ENCODE assay signal across 2 cellular contexts in the genomic region with DNA sequence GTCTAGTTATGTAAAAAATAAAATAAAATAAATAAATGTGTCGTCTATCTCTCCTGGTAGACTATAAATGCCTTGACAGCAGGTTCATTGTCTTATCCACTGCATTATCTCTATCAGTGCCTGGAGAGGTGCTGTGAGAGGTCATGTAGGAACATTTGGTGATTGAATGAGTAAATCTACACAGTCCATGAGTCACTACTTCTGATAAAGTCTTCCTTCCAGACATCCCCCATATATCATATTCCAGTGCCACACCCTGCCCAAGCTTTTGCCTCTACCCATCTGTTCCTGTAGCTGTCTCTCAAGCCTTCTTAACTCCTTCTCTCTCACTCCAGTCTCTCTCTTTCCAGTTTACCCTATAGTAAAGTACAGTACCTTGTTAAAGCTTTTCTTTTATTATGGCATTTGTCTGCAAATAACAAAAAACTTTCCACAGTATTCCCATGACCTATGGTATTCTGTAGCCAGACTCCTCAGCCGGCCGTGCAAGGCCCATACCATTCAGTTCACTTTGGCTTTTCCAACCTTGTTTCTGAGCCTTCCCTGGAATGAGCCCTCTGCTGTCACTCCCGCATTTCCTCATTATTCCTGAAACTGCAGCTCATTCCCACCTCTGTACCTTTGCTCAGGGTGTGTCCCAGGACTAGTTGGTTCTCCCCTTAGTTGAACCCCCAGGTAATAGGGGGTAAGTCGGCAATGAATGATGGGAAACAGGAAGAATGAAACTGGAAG.
TF ChIP-seq lines count a peak whose summit lies in the region.

No MANE protein-coding gene starts in this region.

TF ChIP-seq in A549, 52 proteins besides CTCF, POLR2A, EP300 and RAD21:
- TF ChIP-seq, protein P1, sequence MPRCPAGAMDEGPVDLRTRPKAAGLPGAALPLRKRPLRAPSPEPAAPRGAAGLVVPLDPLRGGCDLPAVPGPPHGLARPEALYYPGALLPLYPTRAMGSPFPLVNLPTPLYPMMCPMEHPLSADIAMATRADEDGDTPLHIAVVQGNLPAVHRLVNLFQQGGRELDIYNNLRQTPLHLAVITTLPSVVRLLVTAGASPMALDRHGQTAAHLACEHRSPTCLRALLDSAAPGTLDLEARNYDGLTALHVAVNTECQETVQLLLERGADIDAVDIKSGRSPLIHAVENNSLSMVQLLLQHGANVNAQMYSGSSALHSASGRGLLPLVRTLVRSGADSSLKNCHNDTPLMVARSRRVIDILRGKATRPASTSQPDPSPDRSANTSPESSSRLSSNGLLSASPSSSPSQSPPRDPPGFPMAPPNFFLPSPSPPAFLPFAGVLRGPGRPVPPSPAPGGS (IDR thresholded peaks at IDR 0.05): peak; percentile 69; the same call in 1 of the 3 replicates
- TF ChIP-seq, protein P2, sequence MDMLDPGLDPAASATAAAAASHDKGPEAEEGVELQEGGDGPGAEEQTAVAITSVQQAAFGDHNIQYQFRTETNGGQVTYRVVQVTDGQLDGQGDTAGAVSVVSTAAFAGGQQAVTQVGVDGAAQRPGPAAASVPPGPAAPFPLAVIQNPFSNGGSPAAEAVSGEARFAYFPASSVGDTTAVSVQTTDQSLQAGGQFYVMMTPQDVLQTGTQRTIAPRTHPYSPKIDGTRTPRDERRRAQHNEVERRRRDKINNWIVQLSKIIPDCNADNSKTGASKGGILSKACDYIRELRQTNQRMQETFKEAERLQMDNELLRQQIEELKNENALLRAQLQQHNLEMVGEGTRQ (IDR thresholded peaks at IDR 0.05): no peak
- TF ChIP-seq, protein P3, sequence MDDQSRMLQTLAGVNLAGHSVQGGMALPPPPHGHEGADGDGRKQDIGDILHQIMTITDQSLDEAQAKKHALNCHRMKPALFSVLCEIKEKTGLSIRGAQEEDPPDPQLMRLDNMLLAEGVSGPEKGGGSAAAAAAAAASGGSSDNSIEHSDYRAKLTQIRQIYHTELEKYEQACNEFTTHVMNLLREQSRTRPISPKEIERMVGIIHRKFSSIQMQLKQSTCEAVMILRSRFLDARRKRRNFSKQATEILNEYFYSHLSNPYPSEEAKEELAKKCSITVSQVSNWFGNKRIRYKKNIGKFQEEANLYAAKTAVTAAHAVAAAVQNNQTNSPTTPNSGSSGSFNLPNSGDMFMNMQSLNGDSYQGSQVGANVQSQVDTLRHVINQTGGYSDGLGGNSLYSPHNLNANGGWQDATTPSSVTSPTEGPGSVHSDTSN (IDR thresholded peaks at IDR 0.05): peak; percentile 50; the same call in 1 of the 2 replicates
- TF ChIP-seq, protein P4, sequence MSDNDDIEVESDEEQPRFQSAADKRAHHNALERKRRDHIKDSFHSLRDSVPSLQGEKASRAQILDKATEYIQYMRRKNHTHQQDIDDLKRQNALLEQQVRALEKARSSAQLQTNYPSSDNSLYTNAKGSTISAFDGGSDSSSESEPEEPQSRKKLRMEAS (IDR thresholded peaks at IDR 0.05): peak; percentile 79
- TF ChIP-seq TFCP2L1 (CRISPR knock-in tag; IDR thresholded peaks at IDR 0.05): peak; percentile 51; the same call in 1 of the 2 replicates
- no peak for TF ChIP-seq CBX2 (IDR thresholded peaks at IDR 0.05; ENCODE audit: borderline replicate concordance, low read depth)
- TF ChIP-seq JUNB (IDR thresholded peaks at IDR 0.05): peak; percentile 95
- peak; percentile 96 for TF ChIP-seq GATA3 (IDR thresholded peaks at IDR 0.05; ENCODE audit: borderline replicate concordance)
- TF ChIP-seq SMC3 (IDR thresholded peaks at IDR 0.05): 0 out of 3 replicates have a peak, but pooled peaks have one; percentile 16
- TF ChIP-seq HOXA7 (CRISPR knock-in tag; IDR thresholded peaks at IDR 0.05): 0 out of 2 replicates have a peak, but pooled peaks have one; percentile 55
- TF ChIP-seq HOXB5 (CRISPR knock-in tag; IDR thresholded peaks at IDR 0.05): peak; percentile 61
- TF ChIP-seq CBX8 (IDR thresholded peaks at IDR 0.05): no peak
- peak; percentile 94 for TF ChIP-seq FOSL2 (IDR thresholded peaks at IDR 0.05)
- TF ChIP-seq FOSL2 (CRISPR knock-in tag; IDR thresholded peaks at IDR 0.05): peak; percentile 97
- peak; percentile 48 for TF ChIP-seq MAFK (IDR thresholded peaks at IDR 0.05; ENCODE audit: partially characterized antibody)
- TF ChIP-seq JUN (IDR thresholded peaks at IDR 0.05): peak; percentile 83 to 86
- TF ChIP-seq CEBPB (IDR thresholded peaks at IDR 0.05): 0 out of 4 replicates have a peak, but pooled peaks of 1 of the 2 experiments have one; percentile 26
- TF ChIP-seq, protein P5, sequence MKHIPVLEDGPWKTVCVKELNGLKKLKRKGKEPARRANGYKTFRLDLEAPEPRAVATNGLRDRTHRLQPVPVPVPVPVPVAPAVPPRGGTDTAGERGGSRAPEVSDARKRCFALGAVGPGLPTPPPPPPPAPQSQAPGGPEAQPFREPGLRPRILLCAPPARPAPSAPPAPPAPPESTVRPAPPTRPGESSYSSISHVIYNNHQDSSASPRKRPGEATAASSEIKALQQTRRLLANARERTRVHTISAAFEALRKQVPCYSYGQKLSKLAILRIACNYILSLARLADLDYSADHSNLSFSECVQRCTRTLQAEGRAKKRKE (CRISPR knock-in tag; IDR thresholded peaks at IDR 0.05; ENCODE audit: low read depth): peak; percentile 12; the same call in 1 of the 2 replicates
- no peak for TF ChIP-seq TP53 (CRISPR knock-in tag; IDR thresholded peaks at IDR 0.05)

TF ChIP-seq in K562, 482 proteins besides CTCF, POLR2A, EP300 and RAD21 (continues in another document):
- TF ChIP-seq GTF2A2 (tag; IDR thresholded peaks at IDR 0.05) (no peak), SOX6 (IDR thresholded peaks at IDR 0.05) (peak; percentile 39), HDAC6 (IDR thresholded peaks at IDR 0.05; ENCODE audit: low read depth, low read length) (no peak), TAF15 (IDR thresholded peaks at IDR 0.05; ENCODE audit: low read depth, low read length) (no peak), ZNF224 (CRISPR knock-in tag; IDR thresholded peaks at IDR 0.05) (no peak), BRF1 (IDR thresholded peaks at IDR 0.05; ENCODE audit: borderline replicate concordance, extremely low read depth, insufficient read length) (no peak), LEF1 (IDR thresholded peaks at IDR 0.05) (no peak), ZNF217 (CRISPR knock-in tag; IDR thresholded peaks at IDR 0.05) (no peak), BRD4 (IDR thresholded peaks at IDR 0.05) (no peak), ARID1B (IDR thresholded peaks at IDR 0.05) (peak; percentile 82), ZNF324 (CRISPR knock-in tag; IDR thresholded peaks at IDR 0.05) (no peak), HNRNPLL (IDR thresholded peaks at IDR 0.05; ENCODE audit: low read depth, low read length, poor library complexity, severe bottlenecking) (no peak), ZNF589 (CRISPR knock-in tag; IDR thresholded peaks at IDR 0.05; ENCODE audit: low read depth) (no peak), SIN3B (IDR thresholded peaks at IDR 0.05; ENCODE audit: low read depth) (no peak), DPF2 (IDR thresholded peaks at IDR 0.05) (peak; percentile 67), PHF21A (IDR thresholded peaks at IDR 0.05; ENCODE audit: borderline replicate concordance, low read depth) (no peak), NR2C2 (CRISPR knock-in tag; IDR thresholded peaks at IDR 0.05) (no peak), NR2C2 (tag; IDR thresholded peaks at IDR 0.05) (no peak), OTX1 (CRISPR knock-in tag; IDR thresholded peaks at IDR 0.05) (no peak), HIVEP1 (CRISPR knock-in tag; IDR thresholded peaks at IDR 0.05) (no peak), NFRKB (IDR thresholded peaks at IDR 0.05; ENCODE audit: low read depth) (no peak), BCL6 (CRISPR knock-in tag; IDR thresholded peaks at IDR 0.05) (no peak), TCFL5 (CRISPR knock-in tag; conservative IDR thresholded peaks at IDR 0.05) (no peak), NFYB (IDR thresholded peaks at IDR 0.05; ENCODE audit: extremely low read depth, insufficient read length) (no peak), MEIS2 (IDR thresholded peaks at IDR 0.05; ENCODE audit: partially characterized antibody) (peak; percentile 93), SP2 (IDR thresholded peaks at IDR 0.05; ENCODE audit: extremely low read depth, low read depth, low read length, poor library complexity, severe bottlenecking) (no peak), MCM2 (IDR thresholded peaks at IDR 0.05; ENCODE audit: low read depth) (no peak), CREM (IDR thresholded peaks at IDR 0.05; ENCODE audit: low read depth) (no peak), ZNF696 (CRISPR knock-in tag; conservative IDR thresholded peaks at IDR 0.05) (no peak), TEAD4 (IDR thresholded peaks at IDR 0.05; ENCODE audit: low read length) (peak; percentile 63; the same call in 1 of the 2 replicates), TEAD4 (CRISPR knock-in tag; IDR thresholded peaks at IDR 0.05; ENCODE audit: borderline replicate concordance) (no peak), BDP1 (IDR thresholded peaks at IDR 0.05; ENCODE audit: insufficient read depth, insufficient read length) (no peak)
- TF ChIP-seq, protein P6, sequence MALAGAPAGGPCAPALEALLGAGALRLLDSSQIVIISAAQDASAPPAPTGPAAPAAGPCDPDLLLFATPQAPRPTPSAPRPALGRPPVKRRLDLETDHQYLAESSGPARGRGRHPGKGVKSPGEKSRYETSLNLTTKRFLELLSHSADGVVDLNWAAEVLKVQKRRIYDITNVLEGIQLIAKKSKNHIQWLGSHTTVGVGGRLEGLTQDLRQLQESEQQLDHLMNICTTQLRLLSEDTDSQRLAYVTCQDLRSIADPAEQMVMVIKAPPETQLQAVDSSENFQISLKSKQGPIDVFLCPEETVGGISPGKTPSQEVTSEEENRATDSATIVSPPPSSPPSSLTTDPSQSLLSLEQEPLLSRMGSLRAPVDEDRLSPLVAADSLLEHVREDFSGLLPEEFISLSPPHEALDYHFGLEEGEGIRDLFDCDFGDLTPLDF (CRISPR knock-in tag; IDR thresholded peaks at IDR 0.05): no peak
- TF ChIP-seq, protein P7, sequence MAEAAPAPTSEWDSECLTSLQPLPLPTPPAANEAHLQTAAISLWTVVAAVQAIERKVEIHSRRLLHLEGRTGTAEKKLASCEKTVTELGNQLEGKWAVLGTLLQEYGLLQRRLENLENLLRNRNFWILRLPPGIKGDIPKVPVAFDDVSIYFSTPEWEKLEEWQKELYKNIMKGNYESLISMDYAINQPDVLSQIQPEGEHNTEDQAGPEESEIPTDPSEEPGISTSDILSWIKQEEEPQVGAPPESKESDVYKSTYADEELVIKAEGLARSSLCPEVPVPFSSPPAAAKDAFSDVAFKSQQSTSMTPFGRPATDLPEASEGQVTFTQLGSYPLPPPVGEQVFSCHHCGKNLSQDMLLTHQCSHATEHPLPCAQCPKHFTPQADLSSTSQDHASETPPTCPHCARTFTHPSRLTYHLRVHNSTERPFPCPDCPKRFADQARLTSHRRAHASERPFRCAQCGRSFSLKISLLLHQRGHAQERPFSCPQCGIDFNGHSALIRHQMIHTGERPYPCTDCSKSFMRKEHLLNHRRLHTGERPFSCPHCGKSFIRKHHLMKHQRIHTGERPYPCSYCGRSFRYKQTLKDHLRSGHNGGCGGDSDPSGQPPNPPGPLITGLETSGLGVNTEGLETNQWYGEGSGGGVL (CRISPR knock-in tag; IDR thresholded peaks at IDR 0.05): no peak
- TF ChIP-seq, protein P8, sequence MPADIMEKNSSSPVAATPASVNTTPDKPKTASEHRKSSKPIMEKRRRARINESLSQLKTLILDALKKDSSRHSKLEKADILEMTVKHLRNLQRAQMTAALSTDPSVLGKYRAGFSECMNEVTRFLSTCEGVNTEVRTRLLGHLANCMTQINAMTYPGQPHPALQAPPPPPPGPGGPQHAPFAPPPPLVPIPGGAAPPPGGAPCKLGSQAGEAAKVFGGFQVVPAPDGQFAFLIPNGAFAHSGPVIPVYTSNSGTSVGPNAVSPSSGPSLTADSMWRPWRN (IDR thresholded peaks at IDR 0.05; ENCODE audit: low read depth): no peak
- TF ChIP-seq, protein P9, sequence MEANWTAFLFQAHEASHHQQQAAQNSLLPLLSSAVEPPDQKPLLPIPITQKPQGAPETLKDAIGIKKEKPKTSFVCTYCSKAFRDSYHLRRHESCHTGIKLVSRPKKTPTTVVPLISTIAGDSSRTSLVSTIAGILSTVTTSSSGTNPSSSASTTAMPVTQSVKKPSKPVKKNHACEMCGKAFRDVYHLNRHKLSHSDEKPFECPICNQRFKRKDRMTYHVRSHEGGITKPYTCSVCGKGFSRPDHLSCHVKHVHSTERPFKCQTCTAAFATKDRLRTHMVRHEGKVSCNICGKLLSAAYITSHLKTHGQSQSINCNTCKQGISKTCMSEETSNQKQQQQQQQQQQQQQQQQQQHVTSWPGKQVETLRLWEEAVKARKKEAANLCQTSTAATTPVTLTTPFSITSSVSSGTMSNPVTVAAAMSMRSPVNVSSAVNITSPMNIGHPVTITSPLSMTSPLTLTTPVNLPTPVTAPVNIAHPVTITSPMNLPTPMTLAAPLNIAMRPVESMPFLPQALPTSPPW (CRISPR knock-in tag; IDR thresholded peaks at IDR 0.05): no peak
- TF ChIP-seq, protein P10, sequence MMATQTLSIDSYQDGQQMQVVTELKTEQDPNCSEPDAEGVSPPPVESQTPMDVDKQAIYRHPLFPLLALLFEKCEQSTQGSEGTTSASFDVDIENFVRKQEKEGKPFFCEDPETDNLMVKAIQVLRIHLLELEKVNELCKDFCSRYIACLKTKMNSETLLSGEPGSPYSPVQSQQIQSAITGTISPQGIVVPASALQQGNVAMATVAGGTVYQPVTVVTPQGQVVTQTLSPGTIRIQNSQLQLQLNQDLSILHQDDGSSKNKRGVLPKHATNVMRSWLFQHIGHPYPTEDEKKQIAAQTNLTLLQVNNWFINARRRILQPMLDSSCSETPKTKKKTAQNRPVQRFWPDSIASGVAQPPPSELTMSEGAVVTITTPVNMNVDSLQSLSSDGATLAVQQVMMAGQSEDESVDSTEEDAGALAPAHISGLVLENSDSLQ (IDR thresholded peaks at IDR 0.05): peak; percentile 78
- TF ChIP-seq, protein P11, sequence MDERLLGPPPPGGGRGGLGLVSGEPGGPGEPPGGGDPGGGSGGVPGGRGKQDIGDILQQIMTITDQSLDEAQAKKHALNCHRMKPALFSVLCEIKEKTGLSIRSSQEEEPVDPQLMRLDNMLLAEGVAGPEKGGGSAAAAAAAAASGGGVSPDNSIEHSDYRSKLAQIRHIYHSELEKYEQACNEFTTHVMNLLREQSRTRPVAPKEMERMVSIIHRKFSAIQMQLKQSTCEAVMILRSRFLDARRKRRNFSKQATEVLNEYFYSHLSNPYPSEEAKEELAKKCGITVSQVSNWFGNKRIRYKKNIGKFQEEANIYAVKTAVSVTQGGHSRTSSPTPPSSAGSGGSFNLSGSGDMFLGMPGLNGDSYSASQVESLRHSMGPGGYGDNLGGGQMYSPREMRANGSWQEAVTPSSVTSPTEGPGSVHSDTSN (CRISPR knock-in tag; IDR thresholded peaks at IDR 0.05; ENCODE audit: low read depth): no peak
- TF ChIP-seq, protein P11 (tag; conservative IDR thresholded peaks at IDR 0.05; ENCODE audit: low read depth): peak; percentile 88
- TF ChIP-seq, protein P12, sequence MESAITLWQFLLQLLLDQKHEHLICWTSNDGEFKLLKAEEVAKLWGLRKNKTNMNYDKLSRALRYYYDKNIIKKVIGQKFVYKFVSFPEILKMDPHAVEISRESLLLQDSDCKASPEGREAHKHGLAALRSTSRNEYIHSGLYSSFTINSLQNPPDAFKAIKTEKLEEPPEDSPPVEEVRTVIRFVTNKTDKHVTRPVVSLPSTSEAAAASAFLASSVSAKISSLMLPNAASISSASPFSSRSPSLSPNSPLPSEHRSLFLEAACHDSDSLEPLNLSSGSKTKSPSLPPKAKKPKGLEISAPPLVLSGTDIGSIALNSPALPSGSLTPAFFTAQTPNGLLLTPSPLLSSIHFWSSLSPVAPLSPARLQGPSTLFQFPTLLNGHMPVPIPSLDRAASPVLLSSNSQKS (CRISPR knock-in tag; IDR thresholded peaks at IDR 0.05): no peak
